ENCODE assay signal across 28 cellular contexts in the genomic region with DNA sequence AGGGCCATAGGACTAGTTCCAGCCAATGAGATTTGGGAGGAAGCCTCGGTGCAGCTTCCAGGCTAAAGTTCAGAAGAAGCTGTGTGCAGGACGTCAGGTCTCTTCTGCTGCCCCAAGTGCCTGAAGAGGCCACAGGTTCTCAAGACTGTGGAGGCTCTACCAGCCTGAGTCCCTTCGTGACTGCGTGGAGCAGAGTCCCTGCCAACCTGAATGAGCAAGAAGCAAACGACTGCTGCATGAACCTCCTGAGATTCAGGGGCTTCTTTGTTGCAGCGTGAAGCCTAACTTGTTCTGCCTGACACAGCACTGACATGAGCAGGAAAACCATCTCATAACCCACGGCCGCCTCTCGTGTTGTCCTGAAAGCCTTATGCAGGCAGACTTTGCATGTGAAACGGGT. TPM values are rescaled to one million over a fixed set of nuclear protein-coding genes. Genes with fewer than 3 reads are reported as not detected.
"Had no signal": no experiment of that assay in that cellular context is flagged by ENCODE, and none has a peak within 500 bp of the region (broad histone marks: within the 10 kb centered on the region; RNA-seq: fewer than 3 reads in every experiment).

No MANE protein-coding gene starts in this region.

- H3K27ac ChIP-seq: brain microvascular endothelial cell, coronary artery, dorsolateral prefrontal cortex, foreskin keratinocyte, gastrocnemius medialis, WERI-Rb-1 had no signal

- H3K9me3 ChIP-seq: gastrocnemius medialis had no signal

- H3K36me3 ChIP-seq: brain microvascular endothelial cell, gastrocnemius medialis, WERI-Rb-1 had no signal

- H3K4me3 ChIP-seq: coronary artery, dorsolateral prefrontal cortex, gastrocnemius medialis had no signal

- ATAC-seq: activated CD4-positive, CD25-positive, alpha-beta regulatory T cell treated with anti-CD3 and anti-CD28 coated beads, Interleukin-2, amount 50 U/mL, for 24 hours; activated CD8-positive, alpha-beta T cell treated with anti-CD3 and anti-CD28 coated beads for 36 hours; activated T-cell treated with anti-CD3 and anti-CD28 coated beads, Interleukin-2, amount 50 U/mL, for 4 hours; activated T-helper 17 cell treated with anti-CD3 and anti-CD28 coated beads, Interleukin-2, amount 50 U/mL, for 72 hours; esophagus mucosa; foreskin keratinocyte; gastrocnemius medialis; T-cell had no signal

- DNase-seq: activated B cell treated with CpG ODN at 0.5 μM for 24 hours; activated CD4-positive, alpha-beta T cell treated with anti-CD3 and anti-CD28 coated beads for 48 hours; activated CD4-positive, alpha-beta T cell treated with anti-CD3 and anti-CD28 coated beads, Interleukin-2, amount 50 U/mL, for 1 hour; activated CD4-positive, alpha-beta T cell treated with anti-CD3 and anti-CD28 coated beads, Interleukin-2, amount 50 U/mL, for 48 hours; activated CD8-positive, alpha-beta memory T cell treated with anti-CD3 and anti-CD28 coated beads for 24 hours; activated CD8-positive, alpha-beta T cell treated with anti-CD3 and anti-CD28 coated beads for 36 hours; activated effector memory CD4-positive, alpha-beta T cell treated with Interleukin-2 at 50 U/mL for 16 hours; activated gamma-delta T cell treated with Interleukin-2 at 50 U/mL for 16 hours; activated naive CD4-positive, alpha-beta T cell treated with anti-CD3 and anti-CD28 coated beads, Interleukin-2, amount 50 U/mL, for 16 hours; activated naive CD4-positive, alpha-beta T cell treated with Interleukin-2 at 50 U/mL for 16 hours; activated T-cell treated with anti-CD3 and anti-CD28 coated beads, Interleukin-2, amount 50 U/mL, for 4 hours; amniotic stem cell; anterior cingulate cortex; brain microvascular endothelial cell; effector memory CD4-positive, alpha-beta T cell; endodermal cell; foreskin keratinocyte; gastrocnemius medialis; SW 1271; T-cell; T1000; WERI-Rb-1 had no signal

- H3K27me3 ChIP-seq: brain microvascular endothelial cell, foreskin keratinocyte had no signal

- H3K4me1 ChIP-seq: foreskin keratinocyte, gastrocnemius medialis had no signal

RNA-seq across cellular contexts. Expression of a gene that starts 39.7 kb away (rescaled TPM):
- total RNA-seq: activated B cell treated with CpG ODN at 0.5 μM for 24 hours; activated CD8-positive, alpha-beta T cell treated with anti-CD3 and anti-CD28 coated beads for 36 hours; activated T-cell treated with anti-CD3 and anti-CD28 coated beads, Interleukin-2, amount 50 U/mL, for 4 hours; activated T-helper 17 cell treated with anti-CD3 and anti-CD28 coated beads, Interleukin-2, amount 50 U/mL, for 72 hours; T-cell; T-helper 2 cell treated with Interferon-gamma antibody and Interleukin-4, amounts not matched to agents 100 ng/mL and 5 ng/mL, for 36 hours had no signal
